Comparison of ENCODE assay signal across 34 cellular contexts in the genomic region with DNA sequence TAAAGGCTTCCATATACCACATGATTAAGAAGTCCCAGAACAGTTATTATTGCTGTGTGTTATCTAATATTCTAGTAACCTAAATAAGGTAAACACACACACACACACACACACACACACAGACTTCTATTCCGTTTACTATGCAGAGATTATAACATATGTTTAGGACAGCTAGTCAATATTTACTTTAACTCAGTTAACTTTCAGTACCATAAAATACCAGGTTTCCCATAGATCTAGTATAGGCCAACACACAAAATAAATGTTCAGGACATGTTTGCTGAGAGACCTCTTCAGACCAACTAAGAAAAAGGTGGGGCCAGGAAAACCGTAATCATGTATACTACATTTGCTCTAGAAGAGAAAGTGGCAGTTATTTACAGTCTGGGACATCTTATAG.
"Had no signal": no experiment of that assay in that cellular context is flagged by ENCODE, and none has a peak within 500 bp of the region (broad histone marks: within the 10 kb centered on the region; RNA-seq: fewer than 3 reads in every experiment).

No MANE protein-coding gene starts in this region.

- ATAC-seq: activated CD4-positive, alpha-beta T cell treated with anti-CD3 and anti-CD28 coated beads for 36 hours; activated CD4-positive, CD25-positive, alpha-beta regulatory T cell treated with anti-CD3 and anti-CD28 coated beads, Interleukin-2, amount 50 U/mL, for 24 hours; activated CD8-positive, alpha-beta memory T cell treated with anti-CD3 and anti-CD28 coated beads, Interleukin-2, amount 10 ng/mL, durations not matched to agents 7 days and 5 days; activated CD8-positive, alpha-beta T cell treated with anti-CD3 and anti-CD28 coated beads for 36 hours; activated CD8-positive, alpha-beta T cell treated with anti-CD3 and anti-CD28 coated beads, Interleukin-2, amount 10 ng/mL, durations not matched to agents 7 days and 5 days; T-cell; T-helper 17 cell; WTC11 had no signal

- H3K27ac ChIP-seq: VCaP, WERI-Rb-1 had no signal

- FAIRE-seq: TTC549 had no signal

- H3K4me1 Mint-ChIP-seq: activated B cell treated with CpG ODN at 0.5 μM for 24 hours; activated CD4-positive, alpha-beta memory T cell treated with anti-CD3 and anti-CD28 coated beads, Interleukin-2, amount 10 ng/mL, durations not matched to agents 7 days and 5 days; activated CD4-positive, alpha-beta T cell treated with anti-CD3 and anti-CD28 coated beads for 36 hours; activated CD4-positive, alpha-beta T cell treated with anti-CD3 and anti-CD28 coated beads, Interleukin-2, amount 10 ng/mL, durations not matched to agents 24 days and 14 days; activated CD4-positive, alpha-beta T cell treated with anti-CD3 and anti-CD28 coated beads, Interleukin-2, amount 10 ng/mL, durations not matched to agents 7 days and 5 days; activated CD8-positive, alpha-beta memory T cell treated with anti-CD3 and anti-CD28 coated beads, Interleukin-2, amount 10 ng/mL, durations not matched to agents 7 days and 5 days; T-cell; T-helper 17 cell; WTC11 had no signal

- H3K9me3 Mint-ChIP-seq: activated B cell treated with CpG ODN at 0.5 μM for 24 hours; activated CD4-positive, alpha-beta memory T cell treated with anti-CD3 and anti-CD28 coated beads for 36 hours; activated CD4-positive, alpha-beta memory T cell treated with anti-CD3 and anti-CD28 coated beads, Interleukin-2, amount 10 ng/mL, durations not matched to agents 7 days and 5 days; activated CD4-positive, alpha-beta T cell treated with anti-CD3 and anti-CD28 coated beads, Interleukin-2, amount 10 ng/mL, durations not matched to agents 24 days and 14 days; activated CD4-positive, alpha-beta T cell treated with anti-CD3 and anti-CD28 coated beads, Interleukin-2, amount 10 ng/mL, durations not matched to agents 7 days and 5 days; activated CD8-positive, alpha-beta T cell treated with anti-CD3 and anti-CD28 coated beads for 36 hours; T-helper 2 cell treated with Interferon-gamma antibody and Interleukin-4, amounts not matched to agents 5 μg/mL and 100 μg/mL, for 36 hours had no signal

- H3K36me3 ChIP-seq: WERI-Rb-1 had no signal

- H3K27me3 Mint-ChIP-seq: activated B cell treated with CpG ODN at 0.5 μM for 24 hours; activated CD4-positive, alpha-beta memory T cell treated with anti-CD3 and anti-CD28 coated beads for 36 hours; activated CD4-positive, alpha-beta memory T cell treated with anti-CD3 and anti-CD28 coated beads, Interleukin-2, amount 10 ng/mL, durations not matched to agents 7 days and 5 days; activated CD4-positive, alpha-beta T cell treated with anti-CD3 and anti-CD28 coated beads for 36 hours; activated CD4-positive, alpha-beta T cell treated with anti-CD3 and anti-CD28 coated beads, Interleukin-2, amount 10 ng/mL, durations not matched to agents 24 days and 14 days; activated CD4-positive, alpha-beta T cell treated with anti-CD3 and anti-CD28 coated beads, Interleukin-2, amount 10 ng/mL, durations not matched to agents 7 days and 5 days; activated CD8-positive, alpha-beta memory T cell treated with anti-CD3 and anti-CD28 coated beads, Interleukin-2, amount 10 ng/mL, durations not matched to agents 7 days and 5 days; activated CD8-positive, alpha-beta T cell treated with anti-CD3 and anti-CD28 coated beads for 36 hours; T-cell; T-helper 17 cell had no signal

- DNase-seq: activated B cell treated with CpG ODN at 0.5 μM for 24 hours; activated CD4-positive, alpha-beta memory T cell treated with anti-CD3 and anti-CD28 coated beads for 36 hours; activated CD4-positive, alpha-beta memory T cell treated with anti-CD3 and anti-CD28 coated beads, Interleukin-2, amount 10 ng/mL, durations not matched to agents 7 days and 5 days; activated CD4-positive, alpha-beta T cell treated with anti-CD3 and anti-CD28 coated beads for 1 hour; activated CD4-positive, alpha-beta T cell treated with anti-CD3 and anti-CD28 coated beads for 36 hours; activated CD4-positive, alpha-beta T cell treated with anti-CD3 and anti-CD28 coated beads for 4 hours; activated CD4-positive, alpha-beta T cell treated with anti-CD3 and anti-CD28 coated beads for 48 hours; activated CD4-positive, alpha-beta T cell treated with anti-CD3 and anti-CD28 coated beads, Interleukin-2, amount 10 ng/mL, durations not matched to agents 24 days and 14 days; activated CD4-positive, alpha-beta T cell treated with anti-CD3 and anti-CD28 coated beads, Interleukin-2, amount 10 ng/mL, durations not matched to agents 7 days and 5 days; activated CD4-positive, alpha-beta T cell treated with anti-CD3 and anti-CD28 coated beads, Interleukin-2, amount 50 U/mL, for 1 hour; activated CD4-positive, alpha-beta T cell treated with anti-CD3 and anti-CD28 coated beads, Interleukin-2, amount 50 U/mL, for 4 hours; activated CD4-positive, alpha-beta T cell treated with anti-CD3 and anti-CD28 coated beads, Interleukin-2, amount 50 U/mL, for 48 hours; activated CD4-positive, CD25-positive, alpha-beta regulatory T cell; activated CD4-positive, CD25-positive, alpha-beta regulatory T cell treated with anti-CD3 and anti-CD28 coated beads, Interleukin-2, amount 50 U/mL, for 72 hours; activated CD8-positive, alpha-beta memory T cell treated with anti-CD3 and anti-CD28 coated beads for 24 hours; activated CD8-positive, alpha-beta memory T cell treated with anti-CD3 and anti-CD28 coated beads, Interleukin-2, amount 10 ng/mL, durations not matched to agents 7 days and 5 days; activated CD8-positive, alpha-beta memory T cell treated with anti-CD3 and anti-CD28 coated beads, Interleukin-2, amount 50 U/mL, for 4 hours; activated CD8-positive, alpha-beta memory T cell treated with anti-CD3 and anti-CD28 coated beads, Interleukin-2, amount 50 U/mL, for 48 hours; activated CD8-positive, alpha-beta T cell treated with anti-CD3 and anti-CD28 coated beads for 36 hours; activated CD8-positive, alpha-beta T cell treated with anti-CD3 and anti-CD28 coated beads, Interleukin-2, amount 10 ng/mL, durations not matched to agents 7 days and 5 days; activated T-cell treated with anti-CD3 and anti-CD28 coated beads for 4 hours; T-cell; T-helper 1 cell; T-helper 17 cell; T-helper 2 cell; T-helper 9 cell; T1000; WERI-Rb-1 had no signal

- H3K36me3 Mint-ChIP-seq: activated CD4-positive, alpha-beta memory T cell treated with anti-CD3 and anti-CD28 coated beads for 36 hours; activated CD8-positive, alpha-beta memory T cell treated with anti-CD3 and anti-CD28 coated beads, Interleukin-2, amount 10 ng/mL, durations not matched to agents 7 days and 5 days; T-cell; WTC11 had no signal

- H3K4me3 Mint-ChIP-seq: activated B cell treated with CpG ODN at 0.5 μM for 24 hours; activated CD4-positive, alpha-beta memory T cell treated with anti-CD3 and anti-CD28 coated beads for 36 hours; activated CD4-positive, alpha-beta memory T cell treated with anti-CD3 and anti-CD28 coated beads, Interleukin-2, amount 10 ng/mL, durations not matched to agents 7 days and 5 days; activated CD4-positive, alpha-beta T cell treated with anti-CD3 and anti-CD28 coated beads for 36 hours; activated CD4-positive, alpha-beta T cell treated with anti-CD3 and anti-CD28 coated beads, Interleukin-2, amount 10 ng/mL, durations not matched to agents 24 days and 14 days; activated CD4-positive, alpha-beta T cell treated with anti-CD3 and anti-CD28 coated beads, Interleukin-2, amount 10 ng/mL, durations not matched to agents 7 days and 5 days; activated CD8-positive, alpha-beta memory T cell treated with anti-CD3 and anti-CD28 coated beads, Interleukin-2, amount 10 ng/mL, durations not matched to agents 7 days and 5 days; activated CD8-positive, alpha-beta T cell treated with anti-CD3 and anti-CD28 coated beads for 36 hours; activated CD8-positive, alpha-beta T cell treated with anti-CD3 and anti-CD28 coated beads, Interleukin-2, amount 10 ng/mL, durations not matched to agents 7 days and 5 days; T-cell; T-helper 1 cell treated with Interleukin-12 subunit alpha and Interleukin-12 subunit beta and Interleukin-4 antibody, amounts not matched to agents 30 μg/mL and 1 μg/mL, for 36 hours; T-helper 17 cell; T-helper 2 cell treated with Interferon-gamma antibody and Interleukin-4, amounts not matched to agents 5 μg/mL and 100 μg/mL, for 36 hours; WTC11 had no signal

- H3K27ac Mint-ChIP-seq: activated B cell treated with CpG ODN at 0.5 μM for 24 hours; activated CD4-positive, alpha-beta memory T cell treated with anti-CD3 and anti-CD28 coated beads for 36 hours; activated CD4-positive, alpha-beta memory T cell treated with anti-CD3 and anti-CD28 coated beads, Interleukin-2, amount 10 ng/mL, durations not matched to agents 7 days and 5 days; activated CD4-positive, alpha-beta T cell treated with anti-CD3 and anti-CD28 coated beads for 36 hours; activated CD4-positive, alpha-beta T cell treated with anti-CD3 and anti-CD28 coated beads, Interleukin-2, amount 10 ng/mL, durations not matched to agents 24 days and 14 days; activated CD4-positive, alpha-beta T cell treated with anti-CD3 and anti-CD28 coated beads, Interleukin-2, amount 10 ng/mL, durations not matched to agents 7 days and 5 days; activated CD8-positive, alpha-beta memory T cell treated with anti-CD3 and anti-CD28 coated beads, Interleukin-2, amount 10 ng/mL, durations not matched to agents 7 days and 5 days; activated CD8-positive, alpha-beta T cell treated with anti-CD3 and anti-CD28 coated beads for 36 hours; activated CD8-positive, alpha-beta T cell treated with anti-CD3 and anti-CD28 coated beads, Interleukin-2, amount 10 ng/mL, durations not matched to agents 7 days and 5 days; T-cell; T-helper 1 cell treated with Interleukin-12 subunit alpha and Interleukin-12 subunit beta and Interleukin-4 antibody, amounts not matched to agents 30 μg/mL and 1 μg/mL, for 36 hours; T-helper 17 cell; T-helper 2 cell treated with Interferon-gamma antibody and Interleukin-4, amounts not matched to agents 5 μg/mL and 100 μg/mL, for 36 hours; WTC11 had no signal
